Comparison of ENCODE assay signal across 25 cellular contexts in genomic region chr5:101260857-101261256, GRCh38.
DNase-seq lines count a peak whose midpoint lies in the region; ATAC-seq and TF ChIP-seq lines count a peak whose summit lies in the region.
"Had no signal": no experiment of that assay in that cellular context is flagged by ENCODE, and none has a peak within 500 bp of the region (broad histone marks: within the 10 kb centered on the region; RNA-seq: fewer than 3 reads in every experiment).

No MANE protein-coding gene starts in this region.

- H3K27me3 ChIP-seq in HUES48 (ENCODE audit: control insufficient read depth, insufficient read depth, low read length) (no peaks in the 10 kb centered on the region), endodermal cell (ENCODE audit: control insufficient read depth, insufficient read depth, low read length, poor library complexity, severe bottlenecking) (no peaks in the 10 kb centered on the region), foreskin keratinocyte (no peaks in the 10 kb centered on the region)
- H3K27me3 ChIP-seq: BE2C had no signal

- H3K4me1 Mint-ChIP-seq in endodermal cell = peaks cover 11% of the 10 kb centered on the region
- H3K4me1 Mint-ChIP-seq: CD14-positive monocyte; CD8-positive, alpha-beta memory T cell had no signal

- no peak overlapping the region for H3K9ac ChIP-seq in HUES48 (ENCODE audit: low read depth, low read length)
- no peak overlapping the region for H3K9ac ChIP-seq in endodermal cell (ENCODE audit: extremely low read depth, low read length, poor library complexity, severe bottlenecking)

- H3K4me1 ChIP-seq in HUES48 (ENCODE audit: control insufficient read depth, insufficient read depth, low read length) (no peaks in the 10 kb centered on the region), endodermal cell (ENCODE audit: control insufficient read depth, insufficient read depth, low read length) (no peaks in the 10 kb centered on the region), foreskin keratinocyte (no peaks in the 10 kb centered on the region)
- H3K4me1 ChIP-seq: BE2C, HAP-1 had no signal

- TF ChIP-seq CTCF in endodermal cell (conservative IDR thresholded peaks at IDR 0.05) (no peak), foreskin keratinocyte (conservative IDR thresholded peaks at IDR 0.05) (no peak)

- H3K27ac ChIP-seq in HUES48 (ENCODE audit: low read depth, low read length) (peak overlapping the region; percentile 47), endodermal cell (ENCODE audit: low read depth, low read length) (no peak overlapping the region), foreskin keratinocyte (no peak overlapping the region)
- H3K27ac ChIP-seq: PC-9, RWPE1 had no signal

- peak overlapping the region; percentile 2 for H3K4me3 Mint-ChIP-seq in endodermal cell
- H3K4me3 Mint-ChIP-seq: CD14-positive monocyte; CD8-positive, alpha-beta memory T cell; HFFc6 had no signal

- peaks cover 7% of the 10 kb centered on the region for H3K9me3 ChIP-seq in HUES48 (ENCODE audit: control insufficient read depth, insufficient read depth, low read length)
- H3K9me3 ChIP-seq in endodermal cell (ENCODE audit: control insufficient read depth, low read length) = peaks cover 26% of the 10 kb centered on the region
- H3K9me3 ChIP-seq: BE2C, HAP-1 had no signal

- H3K9me3 Mint-ChIP-seq in endodermal cell = peaks cover 38% of the 10 kb centered on the region

- no peaks in the 10 kb centered on the region for H3K36me3 ChIP-seq in HUES48 (ENCODE audit: control insufficient read depth, insufficient read depth, low read length)
- H3K36me3 ChIP-seq in endodermal cell (ENCODE audit: control insufficient read depth, insufficient read depth, low read length) = peaks cover 19% of the 10 kb centered on the region
- H3K36me3 ChIP-seq: BE2C, HAP-1 had no signal

- H3K27me3 Mint-ChIP-seq in endodermal cell (ENCODE audit: insufficient read depth) = no peaks in the 10 kb centered on the region

- H3K27ac Mint-ChIP-seq in endodermal cell = no peak overlapping the region
- H3K27ac Mint-ChIP-seq: CD14-positive monocyte; CD8-positive, alpha-beta memory T cell; HFFc6 had no signal

- 85 to 95% methylated on average over 7 to 9 of the region's 9 CpGs for WGBS in endodermal cell (ENCODE audit: insufficient coverage in 1 of 2, insufficient read length in 1 of 2), 2 experiments

- H3K4me3 ChIP-seq in HUES48 (ENCODE audit: low read depth, low read length) = no peak overlapping the region
- H3K4me3 ChIP-seq in endodermal cell (ENCODE audit: low read length) = no peak overlapping the region
- H3K4me3 ChIP-seq: HAP-1, PC-9 had no signal

- no peak for DNase-seq in endodermal cell
- DNase-seq in mucosa of gallbladder (ENCODE audit: low spot score) = peak; percentile 35
- DNase-seq in superior temporal gyrus (ENCODE audit: extremely low spot score) = no peak
- DNase-seq in stimulated activated naive CD4-positive, alpha-beta T cell (lab: John Stamatoyannopoulos, UW) = no peak
- DNase-seq in foreskin keratinocyte = no peak
- DNase-seq: ACHN; BE2C; Calu3; CD8-positive, alpha-beta memory T cell; GOT3; HFFc6; IMR-90; KG1; MM.1S; NCI-H2029; NCI-H446 treated with DMSO at 0.1 percent for 48 hours; NCI-H526; NCI-H82; PC-9; SHP77 had no signal

- H3K36me3 Mint-ChIP-seq in endodermal cell (ENCODE audit: low read depth) = peaks cover 78% of the 10 kb centered on the region
- H3K36me3 Mint-ChIP-seq: CD14-positive monocyte; CD8-positive, alpha-beta memory T cell had no signal

- ATAC-seq in GM21381 (IDR thresholded peaks at IDR 0.05; ENCODE audit: unreplicated experiment) = no peak
- ATAC-seq in foreskin keratinocyte = no peak
